8 cellular contexts compared by ENCODE assay signal in the genomic region with DNA sequence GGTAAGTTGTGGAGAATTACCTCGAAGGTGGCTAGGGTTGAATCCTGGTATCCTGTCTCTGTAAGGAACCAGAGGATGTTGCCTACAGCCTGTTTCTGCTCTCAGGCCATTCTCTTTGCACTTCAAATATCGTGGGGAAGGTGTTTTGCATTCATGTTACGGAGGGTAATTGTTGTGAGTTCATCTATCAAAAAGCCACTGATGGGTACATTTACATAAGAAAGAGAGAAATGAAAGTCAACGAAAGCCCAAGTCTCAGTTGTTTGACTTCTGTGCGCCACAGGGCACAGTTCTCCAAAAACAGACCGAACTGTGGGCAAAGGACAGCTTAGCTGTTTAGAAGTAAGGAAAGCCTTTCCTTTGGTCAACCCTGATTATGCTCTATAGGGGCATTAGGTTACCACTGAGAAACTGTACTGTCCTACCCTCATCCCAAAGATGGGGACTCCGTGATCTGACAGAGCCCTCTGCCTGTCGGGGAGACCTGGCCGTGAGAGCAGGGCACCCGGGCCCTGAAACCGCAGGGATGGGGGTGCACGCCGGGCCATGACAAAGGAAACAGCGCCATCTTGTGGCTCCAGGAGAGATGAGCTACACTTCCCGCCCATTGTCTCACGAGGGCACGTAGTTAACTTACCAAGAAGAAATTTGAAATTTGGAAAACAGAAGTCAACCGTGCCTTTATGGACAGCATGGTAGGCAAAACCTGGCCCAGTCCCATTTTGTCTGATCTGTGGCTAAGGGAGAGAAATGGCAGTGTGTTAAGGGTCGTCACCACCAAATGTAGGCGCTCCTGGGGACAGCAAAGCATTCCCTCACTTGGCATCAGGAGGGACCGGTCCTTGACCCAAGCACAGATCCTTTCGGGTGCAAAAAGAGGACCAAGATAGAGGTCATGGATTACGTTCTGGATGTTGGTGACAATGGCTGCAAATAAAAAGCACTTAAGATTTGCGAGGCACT.
DNase-seq lines count a peak whose midpoint lies in the region; ATAC-seq, FAIRE-seq and TF ChIP-seq lines count a peak whose summit lies in the region.

No MANE protein-coding gene starts in this region.

- dilution Hi-C loops in keratinocyte (cut with MboI; ENCODE audit: extremely low pct_ligation_motif_present, low sequenced_read_pairs), result no loop called here

- peaks cover 13% of the 10 kb centered on the region for H3K27me3 Mint-ChIP-seq in WTC11 (ENCODE audit: low read depth)

- no peaks in the 10 kb centered on the region for H3K27me3 ChIP-seq in keratinocyte (ENCODE audit: control insufficient read depth, extremely low read depth, insufficient read depth, low read length)

- H3K4me1 Mint-ChIP-seq in WTC11, result peaks cover 25% of the 10 kb centered on the region

- peak; percentile 87 for ATAC-seq in HG02678 (IDR thresholded peaks at IDR 0.05; ENCODE audit: unreplicated experiment)
- peak; percentile 93 for ATAC-seq in WTC11

- no peaks in the 10 kb centered on the region for H3K36me3 Mint-ChIP-seq in WTC11

- H4K20me1 ChIP-seq in keratinocyte (ENCODE audit: control insufficient read depth, extremely low read depth, insufficient read depth, low read length), result no peaks in the 10 kb centered on the region

- H3K9me1 ChIP-seq in keratinocyte (ENCODE audit: control insufficient read depth, extremely low read depth, insufficient read depth, low read length), result no peaks in the 10 kb centered on the region

- DNase-seq in NCI-H187 (lab: John Stamatoyannopoulos, UW) (peak; percentile 13 to 25), NCI-H187 treated with DMSO at 0.1 percent for 48 hours (lab: John Stamatoyannopoulos, UW) (no peak), NCI-H128 (lab: John Stamatoyannopoulos, UW; ENCODE audit: unreplicated experiment) (peak; percentile 25), WTC11 (ENCODE audit: low spot score) (peak; percentile 88), cardiac fibroblast (ENCODE audit: low read depth in 2 of 2) (peak; percentile 55 to 62), keratinocyte (ENCODE audit: low read depth, low spot score) (no peak)
- DNase-seq in stimulated activated CD4-positive, alpha-beta T cell treated with anti-CD3 and anti-CD28 coated beads, Interleukin-1b, Interleukin-23, amount 100 ng/mL, for 24 hours (ENCODE audit: low read depth in 4 of 4, low spot score in 1 of 4), result peak; percentile 29 to 54 (median 44)

- no peaks in the 10 kb centered on the region for H3K36me3 ChIP-seq in keratinocyte (ENCODE audit: control insufficient read depth in 2 of 2, extremely low read depth in 1 of 2, insufficient read depth in 2 of 2, low read length in 2 of 2)

- no peak overlapping the region for H3K27ac ChIP-seq in keratinocyte (ENCODE audit: control insufficient read depth, insufficient read depth, low read length)

- TF ChIP-seq CTCF in WTC11 (IDR thresholded peaks at IDR 0.05) (peak; percentile 95), cardiac fibroblast (IDR thresholded peaks at IDR 0.05; ENCODE audit: low read depth, low read length) (peak; percentile 73), keratinocyte (optimal IDR thresholded peaks at IDR 0.05 in 1 of 3, IDR thresholded peaks at IDR 0.05 in 1 of 3, conservative IDR thresholded peaks at IDR 0.05 in 1 of 3; ENCODE audit: extremely low read depth in 1 of 3, insufficient read depth in 2 of 3, low read length in 3 of 3) (peak; percentile 82 to 97 (median 89))

- no peaks in the 10 kb centered on the region for H3K9me3 ChIP-seq in keratinocyte (ENCODE audit: control insufficient read depth, low read depth, low read length)

- no peaks in the 10 kb centered on the region for H3K79me2 ChIP-seq in keratinocyte (ENCODE audit: control insufficient read depth, insufficient read depth, low read length)

- H2AFZ ChIP-seq in keratinocyte (ENCODE audit: control insufficient read depth, low read length), result no peak overlapping the region

- POLR2A ChIA-PET in WTC11 (lab: Charles Lee), result no interaction called here

- no peak overlapping the region for H3K9ac ChIP-seq in keratinocyte (ENCODE audit: control insufficient read depth, extremely low read depth, insufficient read depth, low read length)

- H3K4me3 ChIP-seq in cardiac fibroblast (replicated peaks in 1 of 2; ENCODE audit: low read depth in 2 of 2, low read length in 2 of 2) (no peak overlapping the region), keratinocyte (ENCODE audit: control insufficient read depth in 2 of 3, extremely low read depth in 1 of 3, insufficient read depth in 2 of 3, low read depth in 1 of 3, low read length in 3 of 3) (no peak overlapping the region)

- peaks cover 4% of the 10 kb centered on the region for H3K9me3 Mint-ChIP-seq in WTC11

- no peak overlapping the region for H3K4me2 ChIP-seq in keratinocyte (ENCODE audit: control insufficient read depth, extremely low read depth, insufficient read depth, low read depth, low read length)

- no peaks in the 10 kb centered on the region for H3K4me1 ChIP-seq in keratinocyte (ENCODE audit: control insufficient read depth, extremely low read depth, insufficient read depth, low read length)

- CTCF ChIA-PET in WTC11 (lab: Charles Lee), result interaction anchor here (0.6 to 3.7 kb wide), 31 partner anchors 8 to 865 kb away, joined by 3 to 27 read pairs (median 4); no protein-coding TSS in a partner anchor

- FAIRE-seq in keratinocyte (lab: Jason Lieb, UNC), result no peak

- peak overlapping the region; percentile 14 for H3K27ac Mint-ChIP-seq in WTC11

- peak overlapping the region; percentile 49 for H3K4me3 Mint-ChIP-seq in WTC11

TF ChIP-seq in WTC11, 78 proteins besides CTCF, POLR2A, EP300 and RAD21 (continues in another document):
- TF ChIP-seq NR2C2 (CRISPR knock-in tag; IDR thresholded peaks at IDR 0.05) (no peak), SMAD3 (CRISPR knock-in tag; IDR thresholded peaks at IDR 0.05; ENCODE audit: borderline replicate concordance) (no peak), ZNF396 (CRISPR knock-in tag; IDR thresholded peaks at IDR 0.05; ENCODE audit: borderline replicate concordance) (no peak), ELF4 (CRISPR knock-in tag; IDR thresholded peaks at IDR 0.05; ENCODE audit: low read depth) (no peak), ZNF281 (CRISPR knock-in tag; IDR thresholded peaks at IDR 0.05) (no peak)
- TF ChIP-seq, protein P1, sequence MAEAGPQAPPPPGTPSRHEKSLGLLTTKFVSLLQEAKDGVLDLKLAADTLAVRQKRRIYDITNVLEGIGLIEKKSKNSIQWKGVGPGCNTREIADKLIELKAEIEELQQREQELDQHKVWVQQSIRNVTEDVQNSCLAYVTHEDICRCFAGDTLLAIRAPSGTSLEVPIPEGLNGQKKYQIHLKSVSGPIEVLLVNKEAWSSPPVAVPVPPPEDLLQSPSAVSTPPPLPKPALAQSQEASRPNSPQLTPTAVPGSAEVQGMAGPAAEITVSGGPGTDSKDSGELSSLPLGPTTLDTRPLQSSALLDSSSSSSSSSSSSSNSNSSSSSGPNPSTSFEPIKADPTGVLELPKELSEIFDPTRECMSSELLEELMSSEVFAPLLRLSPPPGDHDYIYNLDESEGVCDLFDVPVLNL (CRISPR knock-in tag; IDR thresholded peaks at IDR 0.05; ENCODE audit: borderline replicate concordance, low read depth), result no peak
- TF ChIP-seq, protein P2, sequence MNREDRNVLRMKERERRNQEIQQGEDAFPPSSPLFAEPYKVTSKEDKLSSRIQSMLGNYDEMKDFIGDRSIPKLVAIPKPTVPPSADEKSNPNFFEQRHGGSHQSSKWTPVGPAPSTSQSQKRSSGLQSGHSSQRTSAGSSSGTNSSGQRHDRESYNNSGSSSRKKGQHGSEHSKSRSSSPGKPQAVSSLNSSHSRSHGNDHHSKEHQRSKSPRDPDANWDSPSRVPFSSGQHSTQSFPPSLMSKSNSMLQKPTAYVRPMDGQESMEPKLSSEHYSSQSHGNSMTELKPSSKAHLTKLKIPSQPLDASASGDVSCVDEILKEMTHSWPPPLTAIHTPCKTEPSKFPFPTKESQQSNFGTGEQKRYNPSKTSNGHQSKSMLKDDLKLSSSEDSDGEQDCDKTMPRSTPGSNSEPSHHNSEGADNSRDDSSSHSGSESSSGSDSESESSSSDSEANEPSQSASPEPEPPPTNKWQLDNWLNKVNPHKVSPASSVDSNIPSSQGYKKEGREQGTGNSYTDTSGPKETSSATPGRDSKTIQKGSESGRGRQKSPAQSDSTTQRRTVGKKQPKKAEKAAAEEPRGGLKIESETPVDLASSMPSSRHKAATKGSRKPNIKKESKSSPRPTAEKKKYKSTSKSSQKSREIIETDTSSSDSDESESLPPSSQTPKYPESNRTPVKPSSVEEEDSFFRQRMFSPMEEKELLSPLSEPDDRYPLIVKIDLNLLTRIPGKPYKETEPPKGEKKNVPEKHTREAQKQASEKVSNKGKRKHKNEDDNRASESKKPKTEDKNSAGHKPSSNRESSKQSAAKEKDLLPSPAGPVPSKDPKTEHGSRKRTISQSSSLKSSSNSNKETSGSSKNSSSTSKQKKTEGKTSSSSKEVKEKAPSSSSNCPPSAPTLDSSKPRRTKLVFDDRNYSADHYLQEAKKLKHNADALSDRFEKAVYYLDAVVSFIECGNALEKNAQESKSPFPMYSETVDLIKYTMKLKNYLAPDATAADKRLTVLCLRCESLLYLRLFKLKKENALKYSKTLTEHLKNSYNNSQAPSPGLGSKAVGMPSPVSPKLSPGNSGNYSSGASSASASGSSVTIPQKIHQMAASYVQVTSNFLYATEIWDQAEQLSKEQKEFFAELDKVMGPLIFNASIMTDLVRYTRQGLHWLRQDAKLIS (CRISPR knock-in tag; IDR thresholded peaks at IDR 0.05; ENCODE audit: borderline replicate concordance), result no peak
- TF ChIP-seq, protein P3, sequence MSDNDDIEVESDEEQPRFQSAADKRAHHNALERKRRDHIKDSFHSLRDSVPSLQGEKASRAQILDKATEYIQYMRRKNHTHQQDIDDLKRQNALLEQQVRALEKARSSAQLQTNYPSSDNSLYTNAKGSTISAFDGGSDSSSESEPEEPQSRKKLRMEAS (CRISPR knock-in tag; IDR thresholded peaks at IDR 0.05), result no peak

Comparison
In these comparisons a context has a peak if more than half of its experiments do, and no peak if none do; other contexts are left out.
1. DNase-seq: peak in NCI-H187 (2 of 2), NCI-H128 (single experiment), WTC11 (single experiment), cardiac fibroblast (2 of 2) and stimulated activated CD4-positive, alpha-beta T cell treated with anti-CD3 and anti-CD28 coated beads, Interleukin-1b, Interleukin-23, amount 100 ng/mL, for 24 hours (4 of 4); none in NCI-H187 treated with DMSO at 0.1 percent for 48 hours (single experiment) and keratinocyte (single experiment).
2. Peak in every context shown above with its lines, with median percentiles within 50 percentile points of each other: CTCF ChIP-seq.